Comparison of ENCODE assay signal across 1 cellular context in the genomic region with DNA sequence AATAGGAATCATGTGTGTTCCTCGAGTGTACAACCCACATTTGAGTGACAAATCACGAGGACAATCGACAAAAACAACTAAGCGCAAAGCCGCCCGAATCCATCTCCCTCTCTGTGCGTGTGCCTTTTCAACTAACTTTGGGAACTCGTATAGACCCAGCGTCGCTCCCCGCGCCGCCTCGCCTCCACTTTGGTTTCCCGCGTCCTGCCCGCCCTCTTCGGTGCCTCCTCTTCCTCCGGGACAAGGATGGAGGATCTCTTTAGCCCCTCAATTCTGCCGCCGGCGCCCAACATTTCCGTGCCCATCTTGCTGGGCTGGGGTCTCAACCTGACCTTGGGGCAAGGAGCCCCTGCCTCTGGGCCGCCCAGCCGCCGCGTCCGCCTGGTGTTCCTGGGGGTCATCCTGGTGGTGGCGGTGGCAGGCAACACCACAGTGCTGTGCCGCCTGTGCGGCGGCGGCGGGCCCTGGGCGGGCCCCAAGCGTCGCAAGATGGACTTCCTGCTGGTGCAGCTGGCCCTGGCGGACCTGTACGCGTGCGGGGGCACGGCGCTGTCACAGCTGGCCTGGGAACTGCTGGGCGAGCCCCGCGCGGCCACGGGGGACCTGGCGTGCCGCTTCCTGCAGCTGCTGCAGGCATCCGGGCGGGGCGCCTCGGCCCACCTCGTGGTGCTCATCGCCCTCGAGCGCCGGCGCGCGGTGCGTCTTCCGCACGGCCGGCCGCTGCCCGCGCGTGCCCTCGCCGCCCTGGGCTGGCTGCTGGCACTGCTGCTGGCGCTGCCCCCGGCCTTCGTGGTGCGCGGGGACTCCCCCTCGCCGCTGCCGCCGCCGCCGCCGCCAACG.
TF ChIP-seq lines count a peak whose summit lies in the region.

TSS of gene GPR150 (plus strand) at position 58 of the 840 bp plus-strand sequence. CDS start at position 247, 189 bp downstream.

TF ChIP-seq in HepG2, 621 proteins besides CTCF, POLR2A, EP300 and RAD21 (continued from another document and continues in another):
- TF ChIP-seq ZNF580 (CRISPR knock-in tag; IDR thresholded peaks at IDR 0.05; ENCODE audit: borderline replicate concordance, low read depth): no peak
- TF ChIP-seq TCF7L2 (IDR thresholded peaks at IDR 0.05; ENCODE audit: low read depth, low read length): no peak
- TF ChIP-seq RXRA (CRISPR knock-in tag; IDR thresholded peaks at IDR 0.05): no peak
- no peak for TF ChIP-seq PCBP2 (optimal IDR thresholded peaks at IDR 0.05; ENCODE audit: low read depth, low read length, poor library complexity, severe bottlenecking)
- no peak for TF ChIP-seq HMGA1 (CRISPR knock-in tag; conservative IDR thresholded peaks at IDR 0.05)
- no peak for TF ChIP-seq FOXA3 (CRISPR knock-in tag; IDR thresholded peaks at IDR 0.05)
- TF ChIP-seq TFDP2 (CRISPR knock-in tag; IDR thresholded peaks at IDR 0.05): 0 out of 2 replicates have a peak, but pooled peaks have one; percentile 30
- no peak for TF ChIP-seq ZFP36 (IDR thresholded peaks at IDR 0.05; ENCODE audit: borderline replicate concordance, low read depth, low read length, partially characterized antibody)
- TF ChIP-seq EEA1 (CRISPR knock-in tag; IDR thresholded peaks at IDR 0.05; ENCODE audit: borderline replicate concordance): no peak
- TF ChIP-seq KDM5B (CRISPR knock-in tag; IDR thresholded peaks at IDR 0.05; ENCODE audit: borderline replicate concordance): peak; percentile 10; the same call in 1 of the 2 replicates
- TF ChIP-seq, protein P1, sequence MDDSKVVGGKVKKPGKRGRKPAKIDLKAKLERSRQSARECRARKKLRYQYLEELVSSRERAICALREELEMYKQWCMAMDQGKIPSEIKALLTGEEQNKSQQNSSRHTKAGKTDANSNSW (CRISPR knock-in tag; IDR thresholded peaks at IDR 0.05; ENCODE audit: borderline replicate concordance): peak; percentile 82; the same call in 1 of the 2 replicates
- no peak for TF ChIP-seq ZNF264 (CRISPR knock-in tag; IDR thresholded peaks at IDR 0.05)
- TF ChIP-seq REPIN1 (CRISPR knock-in tag; IDR thresholded peaks at IDR 0.05; ENCODE audit: borderline replicate concordance, low read depth): 0 out of 2 replicates have a peak, but pooled peaks have one; percentile 3
- TF ChIP-seq ATF7-NPFF (CRISPR knock-in tag; IDR thresholded peaks at IDR 0.05; ENCODE audit: low read depth): peak; percentile 63; the same call in 1 of the 2 replicates
- 0 out of 2 replicates have a peak, but pooled peaks have one; percentile 14 for TF ChIP-seq IKZF5 (CRISPR knock-in tag; IDR thresholded peaks at IDR 0.05)
- TF ChIP-seq, protein P2, sequence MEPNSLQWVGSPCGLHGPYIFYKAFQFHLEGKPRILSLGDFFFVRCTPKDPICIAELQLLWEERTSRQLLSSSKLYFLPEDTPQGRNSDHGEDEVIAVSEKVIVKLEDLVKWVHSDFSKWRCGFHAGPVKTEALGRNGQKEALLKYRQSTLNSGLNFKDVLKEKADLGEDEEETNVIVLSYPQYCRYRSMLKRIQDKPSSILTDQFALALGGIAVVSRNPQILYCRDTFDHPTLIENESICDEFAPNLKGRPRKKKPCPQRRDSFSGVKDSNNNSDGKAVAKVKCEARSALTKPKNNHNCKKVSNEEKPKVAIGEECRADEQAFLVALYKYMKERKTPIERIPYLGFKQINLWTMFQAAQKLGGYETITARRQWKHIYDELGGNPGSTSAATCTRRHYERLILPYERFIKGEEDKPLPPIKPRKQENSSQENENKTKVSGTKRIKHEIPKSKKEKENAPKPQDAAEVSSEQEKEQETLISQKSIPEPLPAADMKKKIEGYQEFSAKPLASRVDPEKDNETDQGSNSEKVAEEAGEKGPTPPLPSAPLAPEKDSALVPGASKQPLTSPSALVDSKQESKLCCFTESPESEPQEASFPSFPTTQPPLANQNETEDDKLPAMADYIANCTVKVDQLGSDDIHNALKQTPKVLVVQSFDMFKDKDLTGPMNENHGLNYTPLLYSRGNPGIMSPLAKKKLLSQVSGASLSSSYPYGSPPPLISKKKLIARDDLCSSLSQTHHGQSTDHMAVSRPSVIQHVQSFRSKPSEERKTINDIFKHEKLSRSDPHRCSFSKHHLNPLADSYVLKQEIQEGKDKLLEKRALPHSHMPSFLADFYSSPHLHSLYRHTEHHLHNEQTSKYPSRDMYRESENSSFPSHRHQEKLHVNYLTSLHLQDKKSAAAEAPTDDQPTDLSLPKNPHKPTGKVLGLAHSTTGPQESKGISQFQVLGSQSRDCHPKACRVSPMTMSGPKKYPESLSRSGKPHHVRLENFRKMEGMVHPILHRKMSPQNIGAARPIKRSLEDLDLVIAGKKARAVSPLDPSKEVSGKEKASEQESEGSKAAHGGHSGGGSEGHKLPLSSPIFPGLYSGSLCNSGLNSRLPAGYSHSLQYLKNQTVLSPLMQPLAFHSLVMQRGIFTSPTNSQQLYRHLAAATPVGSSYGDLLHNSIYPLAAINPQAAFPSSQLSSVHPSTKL (CRISPR knock-in tag; IDR thresholded peaks at IDR 0.05): no peak; the same call in 1 of the 2 replicates
- peak; percentile 44; the same call in 1 of the 2 replicates for TF ChIP-seq SATB2 (CRISPR knock-in tag; IDR thresholded peaks at IDR 0.05)
- TF ChIP-seq BCL6 (CRISPR knock-in tag; IDR thresholded peaks at IDR 0.05): no peak
- TF ChIP-seq BRCA1 (CRISPR knock-in tag; IDR thresholded peaks at IDR 0.05): no peak
- 0 out of 2 replicates have a peak, but pooled peaks have one; percentile 35 for TF ChIP-seq HES4 (CRISPR knock-in tag; IDR thresholded peaks at IDR 0.05; ENCODE audit: borderline replicate concordance)
- no peak for TF ChIP-seq AGO2 (optimal IDR thresholded peaks at IDR 0.05; ENCODE audit: low read depth, low read length)
- 0 out of 2 replicates have a peak, but pooled peaks have one; percentile 42 for TF ChIP-seq HOXD1 (CRISPR knock-in tag; IDR thresholded peaks at IDR 0.05)
- no peak for TF ChIP-seq ZNF83 (CRISPR knock-in tag; IDR thresholded peaks at IDR 0.05; ENCODE audit: borderline replicate concordance)
- peak; percentile 26; the same call in 1 of the 2 replicates for TF ChIP-seq ZSCAN21 (CRISPR knock-in tag; IDR thresholded peaks at IDR 0.05; ENCODE audit: borderline replicate concordance)
- TF ChIP-seq LBX2 (CRISPR knock-in tag; IDR thresholded peaks at IDR 0.05; ENCODE audit: borderline replicate concordance): peak; percentile 29; the same call in 1 of the 2 replicates
- no peak for TF ChIP-seq ZNF558 (CRISPR knock-in tag; IDR thresholded peaks at IDR 0.05; ENCODE audit: borderline replicate concordance)
- no peak for TF ChIP-seq ZNF12 (CRISPR knock-in tag; IDR thresholded peaks at IDR 0.05)
- TF ChIP-seq ZGPAT (CRISPR knock-in tag; IDR thresholded peaks at IDR 0.05): no peak
- TF ChIP-seq MBNL3 (CRISPR knock-in tag; conservative IDR thresholded peaks at IDR 0.05): no peak
- TF ChIP-seq FOXM1 (CRISPR knock-in tag; IDR thresholded peaks at IDR 0.05): no peak
- TF ChIP-seq ZNF781 (CRISPR knock-in tag; IDR thresholded peaks at IDR 0.05; ENCODE audit: borderline replicate concordance, not compliant biosample characterization): no peak
- TF ChIP-seq, protein P3, sequence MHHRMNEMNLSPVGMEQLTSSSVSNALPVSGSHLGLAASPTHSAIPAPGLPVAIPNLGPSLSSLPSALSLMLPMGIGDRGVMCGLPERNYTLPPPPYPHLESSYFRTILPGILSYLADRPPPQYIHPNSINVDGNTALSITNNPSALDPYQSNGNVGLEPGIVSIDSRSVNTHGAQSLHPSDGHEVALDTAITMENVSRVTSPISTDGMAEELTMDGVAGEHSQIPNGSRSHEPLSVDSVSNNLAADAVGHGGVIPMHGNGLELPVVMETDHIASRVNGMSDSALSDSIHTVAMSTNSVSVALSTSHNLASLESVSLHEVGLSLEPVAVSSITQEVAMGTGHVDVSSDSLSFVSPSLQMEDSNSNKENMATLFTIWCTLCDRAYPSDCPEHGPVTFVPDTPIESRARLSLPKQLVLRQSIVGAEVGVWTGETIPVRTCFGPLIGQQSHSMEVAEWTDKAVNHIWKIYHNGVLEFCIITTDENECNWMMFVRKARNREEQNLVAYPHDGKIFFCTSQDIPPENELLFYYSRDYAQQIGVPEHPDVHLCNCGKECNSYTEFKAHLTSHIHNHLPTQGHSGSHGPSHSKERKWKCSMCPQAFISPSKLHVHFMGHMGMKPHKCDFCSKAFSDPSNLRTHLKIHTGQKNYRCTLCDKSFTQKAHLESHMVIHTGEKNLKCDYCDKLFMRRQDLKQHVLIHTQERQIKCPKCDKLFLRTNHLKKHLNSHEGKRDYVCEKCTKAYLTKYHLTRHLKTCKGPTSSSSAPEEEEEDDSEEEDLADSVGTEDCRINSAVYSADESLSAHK (CRISPR knock-in tag; IDR thresholded peaks at IDR 0.05; ENCODE audit: borderline replicate concordance): no peak
- TF ChIP-seq GABPA (IDR thresholded peaks at IDR 0.05; ENCODE audit: low read depth, low read length): peak; percentile 55
- no peak for TF ChIP-seq GABPA (CRISPR knock-in tag; IDR thresholded peaks at IDR 0.05; ENCODE audit: low read depth)
- no peak for TF ChIP-seq ZNF143 (CRISPR knock-in tag; IDR thresholded peaks at IDR 0.05)
- TF ChIP-seq, protein P4, sequence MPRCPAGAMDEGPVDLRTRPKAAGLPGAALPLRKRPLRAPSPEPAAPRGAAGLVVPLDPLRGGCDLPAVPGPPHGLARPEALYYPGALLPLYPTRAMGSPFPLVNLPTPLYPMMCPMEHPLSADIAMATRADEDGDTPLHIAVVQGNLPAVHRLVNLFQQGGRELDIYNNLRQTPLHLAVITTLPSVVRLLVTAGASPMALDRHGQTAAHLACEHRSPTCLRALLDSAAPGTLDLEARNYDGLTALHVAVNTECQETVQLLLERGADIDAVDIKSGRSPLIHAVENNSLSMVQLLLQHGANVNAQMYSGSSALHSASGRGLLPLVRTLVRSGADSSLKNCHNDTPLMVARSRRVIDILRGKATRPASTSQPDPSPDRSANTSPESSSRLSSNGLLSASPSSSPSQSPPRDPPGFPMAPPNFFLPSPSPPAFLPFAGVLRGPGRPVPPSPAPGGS (CRISPR knock-in tag; IDR thresholded peaks at IDR 0.05): peak; percentile 35; the same call in 1 of the 2 replicates
- TF ChIP-seq ZIK1 (CRISPR knock-in tag; IDR thresholded peaks at IDR 0.05; ENCODE audit: borderline replicate concordance, low read depth): no peak; the same call in 1 of the 2 replicates
- TF ChIP-seq MAFF (IDR thresholded peaks at IDR 0.05; ENCODE audit: low read depth, low read length): no peak
- TF ChIP-seq ZNF75D (CRISPR knock-in tag; IDR thresholded peaks at IDR 0.05; ENCODE audit: borderline replicate concordance): no peak
